1 cellular context compared by ENCODE assay signal in genomic region chr7:129607471-129608120, GRCh38.
TF ChIP-seq lines count a peak whose summit lies in the region.

No MANE protein-coding gene starts in this region.

TF ChIP-seq in GM12878, 131 proteins besides CTCF, POLR2A, EP300 and RAD21 (continued from another document):
- TF ChIP-seq SRF (IDR thresholded peaks at IDR 0.05; ENCODE audit: low read depth in 2 of 2, low read length in 2 of 2) (no peak), ZBED1 (IDR thresholded peaks at IDR 0.05; ENCODE audit: borderline replicate concordance) (no peak), SUPT20H (IDR thresholded peaks at IDR 0.05; ENCODE audit: borderline replicate concordance, control insufficient read depth, low read depth, low read length) (no peak), TARDBP (IDR thresholded peaks at IDR 0.05; ENCODE audit: borderline replicate concordance) (no peak), MTA2 (IDR thresholded peaks at IDR 0.05; ENCODE audit: low read depth) (no peak), STAT1 (conservative IDR thresholded peaks at IDR 0.05) (no peak), NRF1 (conservative IDR thresholded peaks at IDR 0.05; ENCODE audit: low read depth, low read length) (no peak), ASH2L (IDR thresholded peaks at IDR 0.05; ENCODE audit: borderline replicate concordance, low read depth) (no peak), STAT3 (IDR thresholded peaks at IDR 0.05; ENCODE audit: low read depth, low read length) (no peak), EED (IDR thresholded peaks at IDR 0.05; ENCODE audit: low read depth) (no peak), MXI1 (IDR thresholded peaks at IDR 0.05; ENCODE audit: low read depth, low read length) (no peak), EZH2 (IDR thresholded peaks at IDR 0.05; ENCODE audit: borderline replicate concordance, control insufficient read depth, low read depth, low read length) (no peak)
TF ChIP-seq in GM12878: peak in this region for 0.
